18 cellular contexts compared by ENCODE assay signal in genomic region chr20:44946266-44946852, GRCh38. TPM values are rescaled to one million over a fixed set of nuclear protein-coding genes. Genes with fewer than 3 reads are reported as not detected.
DNase-seq lines count a peak whose midpoint lies in the region; ATAC-seq and TF ChIP-seq lines count a peak whose summit lies in the region.
"Had no signal": no experiment of that assay in that cellular context is flagged by ENCODE, and none has a peak within 500 bp of the region (broad histone marks: within the 10 kb centered on the region; RNA-seq: fewer than 3 reads in every experiment).

No MANE protein-coding gene starts in this region.

- intact Hi-C loops in naive thymus-derived CD4-positive, alpha-beta T cell (cut with micrococcal nuclease), result no loop called here

- CTCF ChIA-PET in T-cell (lab: Charles Lee), result no interaction called here
- CTCF ChIA-PET in naive thymus-derived CD4-positive, alpha-beta T cell (lab: Charles Lee), result interaction anchor here (1.8 kb wide), 1 partner anchor 149 kb away, joined by 4 read pairs; no protein-coding TSS in a partner anchor

- no peak for ATAC-seq in T-cell (replicated peaks in 1 of 4)
- ATAC-seq in naive thymus-derived CD4-positive, alpha-beta T cell, result no peak
- ATAC-seq: PC-3 had no signal

- H3K27me3 Mint-ChIP-seq in T-helper 2 cell treated with Interferon-gamma antibody and Interleukin-4, amounts not matched to agents 5 μg/mL and 100 μg/mL, for 36 hours (ENCODE audit: low read depth), result no peaks in the 10 kb centered on the region
- no peaks in the 10 kb centered on the region for H3K27me3 Mint-ChIP-seq in T-cell
- H3K27me3 Mint-ChIP-seq in naive thymus-derived CD4-positive, alpha-beta T cell, result no peaks in the 10 kb centered on the region
- H3K27me3 Mint-ChIP-seq: IgD-negative memory B cell had no signal

- H3K27ac Mint-ChIP-seq in T-helper 2 cell treated with Interferon-gamma antibody and Interleukin-4, amounts not matched to agents 5 μg/mL and 100 μg/mL, for 36 hours, result peak overlapping the region; percentile 27
- peak overlapping the region; percentile 32 to 41 for H3K27ac Mint-ChIP-seq in T-cell
- H3K27ac Mint-ChIP-seq in naive thymus-derived CD4-positive, alpha-beta T cell, result peak overlapping the region in 5 of 9 donors; percentile 13 to 65 (median 49)
- H3K27ac Mint-ChIP-seq: H9, IgD-negative memory B cell had no signal

- peaks cover 6 to 91% (median 8%) of the 10 kb centered on the region in 3 experiments for H3K36me3 ChIP-seq in naive thymus-derived CD4-positive, alpha-beta T cell (ENCODE audit: control insufficient read depth in 2 of 3, insufficient read depth in 3 of 3, low read length in 3 of 3)
- H3K36me3 ChIP-seq in H7 (replicated peaks; ENCODE audit: control insufficient read depth, insufficient read depth, low read length) (peaks cover 35% of the 10 kb centered on the region), right atrium auricular region (peaks cover 88% of the 10 kb centered on the region)

- no peak overlapping the region for H3K27ac ChIP-seq in naive thymus-derived CD4-positive, alpha-beta T cell (ENCODE audit: low read depth, low read length)
- H3K27ac ChIP-seq in right atrium auricular region, result no peak overlapping the region
- H3K27ac ChIP-seq: 22Rv1, BLaER1 had no signal

- H3K9me3 ChIP-seq in naive thymus-derived CD4-positive, alpha-beta T cell (ENCODE audit: control insufficient read depth in 2 of 3, low read length in 3 of 3), result no peaks in the 10 kb centered on the region
- no peaks in the 10 kb centered on the region for H3K9me3 ChIP-seq in right atrium auricular region
- H3K9me3 ChIP-seq: BLaER1 had no signal

- no peak for TF ChIP-seq CTCF in fibroblast of mammary gland (conservative IDR thresholded peaks at IDR 0.05; ENCODE audit: control insufficient read depth, insufficient read depth, low read depth, low read length)
- TF ChIP-seq CTCF in right atrium auricular region (IDR thresholded peaks at IDR 0.05), result no peak

- POLR2A ChIA-PET in T-cell (lab: Charles Lee), result interaction anchor here in 1 of 2 donors (0.9 kb wide), 1 partner anchor 21 kb away, joined by 4 read pairs; no protein-coding TSS in a partner anchor
- POLR2A ChIA-PET in naive thymus-derived CD4-positive, alpha-beta T cell (lab: Charles Lee), result interaction anchor here (1.2 to 1.9 kb wide), 2 partner anchors 11 to 31 kb away, joined by 4 to 6 read pairs; no protein-coding TSS in a partner anchor

- no peak overlapping the region for H3K4me3 ChIP-seq in fibroblast of mammary gland (ENCODE audit: control insufficient read depth, low read depth, low read length)
- no peak overlapping the region for H3K4me3 ChIP-seq in naive thymus-derived CD4-positive, alpha-beta T cell (ENCODE audit: low read length)
- H3K4me3 ChIP-seq in H7 (ENCODE audit: insufficient read depth, low read depth, low read length), result no peak overlapping the region
- H3K4me3 ChIP-seq in right atrium auricular region, result no peak overlapping the region
- H3K4me3 ChIP-seq: BLaER1 had no signal

- no peaks in the 10 kb centered on the region for H3K27me3 ChIP-seq in naive thymus-derived CD4-positive, alpha-beta T cell (ENCODE audit: control insufficient read depth in 2 of 2, insufficient read depth in 2 of 2, low read length in 2 of 2)
- no peaks in the 10 kb centered on the region for H3K27me3 ChIP-seq in H7 (ENCODE audit: control insufficient read depth, insufficient read depth, low read length)
- H3K27me3 ChIP-seq in right atrium auricular region, result no peaks in the 10 kb centered on the region
- H3K27me3 ChIP-seq: BLaER1 had no signal

- peaks cover 63% of the 10 kb centered on the region for H3K36me3 Mint-ChIP-seq in T-helper 2 cell treated with Interferon-gamma antibody and Interleukin-4, amounts not matched to agents 5 μg/mL and 100 μg/mL, for 36 hours (ENCODE audit: low read depth)
- H3K36me3 Mint-ChIP-seq in T-cell, result peaks cover 70% of the 10 kb centered on the region
- H3K36me3 Mint-ChIP-seq in naive thymus-derived CD4-positive, alpha-beta T cell, result peaks cover 9 to 59% (median 20%) of the 10 kb centered on the region in 5 donors
- H3K36me3 Mint-ChIP-seq: IgD-negative memory B cell had no signal

- no peaks in the 10 kb centered on the region for H3K9me3 Mint-ChIP-seq in T-helper 2 cell treated with Interferon-gamma antibody and Interleukin-4, amounts not matched to agents 5 μg/mL and 100 μg/mL, for 36 hours
- H3K9me3 Mint-ChIP-seq in T-cell, result no peaks in the 10 kb centered on the region
- H3K9me3 Mint-ChIP-seq in naive thymus-derived CD4-positive, alpha-beta T cell, result no peaks in the 10 kb centered on the region
- H3K9me3 Mint-ChIP-seq: H9, IgD-negative memory B cell had no signal

- H3K4me3 Mint-ChIP-seq in T-helper 2 cell treated with Interferon-gamma antibody and Interleukin-4, amounts not matched to agents 5 μg/mL and 100 μg/mL, for 36 hours, result no peak overlapping the region
- H3K4me3 Mint-ChIP-seq in T-cell, result no peak overlapping the region
- H3K4me3 Mint-ChIP-seq in naive thymus-derived CD4-positive, alpha-beta T cell, result no peak overlapping the region
- H3K4me3 Mint-ChIP-seq: H9, IgD-negative memory B cell had no signal

- no peak for DNase-seq in T-helper 2 cell treated with Interferon-gamma antibody and Interleukin-4, amounts not matched to agents 5 μg/mL and 100 μg/mL, for 36 hours (ENCODE audit: low spot score)
- DNase-seq in T-helper 2 cell (no peak), T-cell (no peak), fibroblast of mammary gland (ENCODE audit: low read depth) (peak; percentile 26), H7 (no peak), DMS79 (lab: John Stamatoyannopoulos, UW) (no peak), right atrium auricular region (ENCODE audit: low spot score) (no peak)
- DNase-seq in naive thymus-derived CD4-positive, alpha-beta T cell, result no peak
- DNase-seq: EL; H9; NCI-H1048; NCI-H345; NCI-H69; NK-92 treated with Interleukin-12 subunit alpha and Interleukin-12 subunit beta, amount 100 ng/mL, for 24 hours; PC-3 had no signal

- H3K4me1 ChIP-seq in naive thymus-derived CD4-positive, alpha-beta T cell (ENCODE audit: control insufficient read depth in 2 of 2, insufficient read depth in 2 of 2, low read length in 2 of 2), result no peaks in the 10 kb centered on the region
- no peaks in the 10 kb centered on the region for H3K4me1 ChIP-seq in right atrium auricular region
- H3K4me1 ChIP-seq: BLaER1 had no signal

- H3K4me1 Mint-ChIP-seq in T-helper 2 cell treated with Interferon-gamma antibody and Interleukin-4, amounts not matched to agents 5 μg/mL and 100 μg/mL, for 36 hours (ENCODE audit: low read depth), result peaks cover 2% of the 10 kb centered on the region
- H3K4me1 Mint-ChIP-seq in T-cell, result peaks cover 0 to 13% (median 0%) of the 10 kb centered on the region in 3 donors
- peaks cover 0 to 16% (median 0%) of the 10 kb centered on the region in 7 donors for H3K4me1 Mint-ChIP-seq in naive thymus-derived CD4-positive, alpha-beta T cell
- H3K4me1 Mint-ChIP-seq: H9 had no signal

RNA-seq across cellular contexts. Expression of gene TOMM34, which starts 13.8 kb away (rescaled TPM):
- 10 to 100 TPM in 3 of 5 donors, 1 to 10 TPM in 2; 7.8 to 12.8 (median 11.4) TPM for total RNA-seq in T-cell
- 10 to 100 TPM in 1 of 5 experiments, 1 to 10 TPM in 4; 7.0 to 22.5 (median 8.6) TPM for total RNA-seq in naive thymus-derived CD4-positive, alpha-beta T cell
- polyA plus RNA-seq in naive thymus-derived CD4-positive, alpha-beta T cell, result 10 to 100 TPM; 15.1 to 30.2 TPM
- total RNA-seq in H7 (2014; rRNA removed; shearing (Covaris generic)), result 45.3 and 49.4 TPM in 2 replicates
- 10 to 100 TPM; 10.6 to 17.0 TPM for total RNA-seq in right atrium auricular region

RNA-seq across cellular contexts. Expression of gene STK4, which starts 20.0 kb away (rescaled TPM):
- 100 to 1,000 TPM; 244 to 315 (median 271) TPM for total RNA-seq in T-cell
- 100 to 1,000 TPM; 207 to 383 (median 267) TPM for total RNA-seq in naive thymus-derived CD4-positive, alpha-beta T cell
- polyA plus RNA-seq in naive thymus-derived CD4-positive, alpha-beta T cell, result 100 to 1,000 TPM; 175 to 241 TPM
- 15.6 and 23.2 TPM in 2 replicates for total RNA-seq in H7 (2014; rRNA removed; shearing (Covaris generic))
- total RNA-seq in right atrium auricular region, result 10 to 100 TPM in 1 of 2 donors, 1 to 10 TPM in 1; 7.3 to 12.6 TPM

RNA-seq across cellular contexts. Expression of gene PABPC1L, which starts 36.5 kb away (rescaled TPM):
- 10 to 100 TPM; 45.6 to 66.2 (median 58.2) TPM for total RNA-seq in T-cell
- 10 to 100 TPM; 34.0 to 71.7 (median 59.0) TPM for total RNA-seq in naive thymus-derived CD4-positive, alpha-beta T cell
- 1 to 10 TPM; 1.3 to 1.8 TPM for polyA plus RNA-seq in naive thymus-derived CD4-positive, alpha-beta T cell
- total RNA-seq in H7 (2014; rRNA removed; shearing (Covaris generic)), result 17.8 and 23.8 TPM in 2 replicates
- total RNA-seq in right atrium auricular region, result 1 to 10 TPM; 1.5 to 2.3 TPM
